Comparison of ENCODE assay signal across 1 cellular context in the genomic region with DNA sequence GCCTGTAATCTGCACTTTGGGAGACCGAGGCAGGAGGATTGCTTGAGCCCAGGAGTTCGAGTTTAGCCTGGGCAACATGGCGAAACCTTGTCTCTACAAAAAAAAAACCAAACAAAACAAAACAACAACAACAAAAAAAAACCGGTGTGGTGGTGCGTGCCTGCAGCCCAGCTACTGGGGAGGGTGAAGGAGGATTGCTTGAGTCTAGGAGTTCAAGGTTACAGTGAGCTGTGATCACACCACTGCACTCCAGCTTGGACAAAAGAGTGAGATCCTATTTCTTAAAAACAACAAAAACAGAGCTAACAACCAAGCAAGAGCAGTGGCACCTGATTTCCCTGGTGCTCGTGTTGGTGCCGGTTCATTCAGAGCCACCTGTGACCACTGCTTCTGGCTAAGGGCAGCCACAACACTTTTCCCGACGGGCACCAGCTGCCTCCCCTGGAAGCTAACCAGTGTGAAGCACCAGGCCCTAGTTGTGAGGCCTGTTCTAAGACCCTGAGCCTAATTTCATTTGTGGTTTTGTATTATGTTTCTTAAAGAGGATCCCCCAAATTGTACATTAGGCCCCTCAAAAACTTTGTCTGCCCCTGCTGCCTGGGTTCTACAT.
TF ChIP-seq lines count a peak whose summit lies in the region.

No MANE protein-coding gene starts in this region.

TF ChIP-seq in H1, 55 proteins besides CTCF, POLR2A, EP300 and RAD21:
- TF ChIP-seq SP2 (IDR thresholded peaks at IDR 0.05; ENCODE audit: low read length) (no peak), CBX8 (IDR thresholded peaks at IDR 0.05; ENCODE audit: borderline replicate concordance, low read depth, low read length) (no peak), KDM4A (IDR thresholded peaks at IDR 0.05; ENCODE audit: low read depth, low read length, severe bottlenecking) (no peak), EGR1 (IDR thresholded peaks at IDR 0.05; ENCODE audit: borderline replicate concordance, low read depth, low read length) (no peak), TAF1 (IDR thresholded peaks at IDR 0.05; ENCODE audit: low read depth, low read length) (no peak), JUND (IDR thresholded peaks at IDR 0.05; ENCODE audit: low read length) (no peak), YY1 (IDR thresholded peaks at IDR 0.05; ENCODE audit: low read depth, low read length) (no peak), TEAD4 (IDR thresholded peaks at IDR 0.05; ENCODE audit: low read depth, low read length) (no peak), FOSL1 (IDR thresholded peaks at IDR 0.05; ENCODE audit: insufficient read depth, low read depth, low read length) (no peak), BACH1 (IDR thresholded peaks at IDR 0.05; ENCODE audit: low read length) (no peak), SP4 (IDR thresholded peaks at IDR 0.05; ENCODE audit: low read length) (no peak), CEBPB (IDR thresholded peaks at IDR 0.05; ENCODE audit: low read depth, low read length) (no peak)
- TF ChIP-seq, protein P1, sequence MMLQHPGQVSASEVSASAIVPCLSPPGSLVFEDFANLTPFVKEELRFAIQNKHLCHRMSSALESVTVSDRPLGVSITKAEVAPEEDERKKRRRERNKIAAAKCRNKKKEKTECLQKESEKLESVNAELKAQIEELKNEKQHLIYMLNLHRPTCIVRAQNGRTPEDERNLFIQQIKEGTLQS (IDR thresholded peaks at IDR 0.05; ENCODE audit: insufficient read depth, low read depth, low read length): no peak
